19 cellular contexts compared by ENCODE assay signal in the genomic region with DNA sequence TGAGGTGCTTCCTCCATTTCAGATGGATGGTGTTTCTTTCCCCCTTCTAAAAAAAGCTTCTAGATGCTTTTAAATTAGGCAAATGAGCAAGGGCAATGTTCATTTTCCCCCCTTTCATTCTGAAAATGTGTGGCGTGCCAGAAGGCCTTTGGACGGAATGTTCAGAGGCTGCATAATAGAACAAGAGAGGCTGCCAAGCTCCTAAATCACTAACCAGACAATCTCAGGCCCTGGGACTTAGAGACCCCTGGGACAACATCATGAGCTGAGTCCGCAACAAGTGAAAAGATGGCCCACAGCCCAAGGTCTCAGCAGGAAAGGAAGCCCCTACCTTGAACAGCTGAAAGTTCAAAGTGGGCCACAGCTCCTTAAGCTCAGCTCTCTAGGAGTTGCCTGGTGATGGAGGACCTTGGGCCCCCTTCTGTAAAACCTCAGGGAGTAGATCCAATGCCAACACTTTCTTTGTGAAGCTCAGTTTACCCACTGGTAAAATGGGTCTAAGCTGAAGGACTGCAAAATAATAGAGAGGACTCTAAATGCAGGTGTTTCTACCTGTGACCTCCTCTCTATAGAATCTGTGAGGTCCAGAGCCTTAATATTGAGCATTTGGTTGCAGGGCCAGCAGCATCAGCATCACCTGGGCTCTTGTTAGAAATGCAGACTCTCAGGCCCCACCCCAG.
DNase-seq lines count a peak whose midpoint lies in the region; ATAC-seq, FAIRE-seq and TF ChIP-seq lines count a peak whose summit lies in the region.
"Had no signal": no experiment of that assay in that cellular context is flagged by ENCODE, and none has a peak within 500 bp of the region (broad histone marks: within the 10 kb centered on the region; RNA-seq: fewer than 3 reads in every experiment).

No MANE protein-coding gene starts in this region.

- no peak overlapping the region for H3K9ac ChIP-seq in endodermal cell (ENCODE audit: extremely low read depth, low read length, poor library complexity, severe bottlenecking)

- 77 to 86% methylated on average over 3 of the region's 3 CpGs for WGBS in body of pancreas, 2 donors
- WGBS in endodermal cell (ENCODE audit: insufficient coverage in 1 of 2, insufficient read length in 1 of 2), 2 experiments, result 88 to 89% methylated on average over 3 of the region's 3 CpGs

- H3K27me3 Mint-ChIP-seq in nephron progenitor cell (ENCODE audit: low read depth, poor library complexity) (peaks cover 2% of the 10 kb centered on the region), endodermal cell (ENCODE audit: insufficient read depth) (peaks cover 12% of the 10 kb centered on the region)
- H3K27me3 Mint-ChIP-seq: activated naive CD8-positive, alpha-beta T cell had no signal

- TF ChIP-seq POLR2A in body of pancreas (IDR thresholded peaks at IDR 0.05) (no peak), GM12892 (IDR thresholded peaks at IDR 0.05; ENCODE audit: low read depth, low read length) (no peak)

- H3K36me3 Mint-ChIP-seq in nephron progenitor cell (ENCODE audit: low read depth) (no peaks in the 10 kb centered on the region), endodermal cell (ENCODE audit: low read depth) (peaks cover 1% of the 10 kb centered on the region)
- H3K36me3 Mint-ChIP-seq: activated naive CD8-positive, alpha-beta T cell; IgD-negative memory B cell had no signal

- no peaks in the 10 kb centered on the region for H3K4me1 ChIP-seq in body of pancreas
- H3K4me1 ChIP-seq in right atrium auricular region, result peaks cover 0 to 59% of the 10 kb centered on the region in 2 donors
- H3K4me1 ChIP-seq in tibial artery, result peaks cover 4 to 68% (median 58%) of the 10 kb centered on the region in 4 donors
- H3K4me1 ChIP-seq in endodermal cell (ENCODE audit: control insufficient read depth, insufficient read depth, low read length), result peaks cover 7% of the 10 kb centered on the region

- H3K9me3 ChIP-seq in body of pancreas (no peaks in the 10 kb centered on the region), right atrium auricular region (peaks cover 0 to 15% of the 10 kb centered on the region in 2 donors), tibial artery (peaks cover 0 to 10% (median 0%) of the 10 kb centered on the region in 3 donors), endodermal cell (ENCODE audit: control insufficient read depth, low read length) (peaks cover 8% of the 10 kb centered on the region)

- H3K4me3 ChIP-seq in body of pancreas (no peak overlapping the region), right atrium auricular region (no peak overlapping the region), tibial artery (no peak overlapping the region), endodermal cell (ENCODE audit: low read length) (no peak overlapping the region)
- H3K4me3 ChIP-seq: GM23338 had no signal

- H3K9me3 Mint-ChIP-seq in nephron progenitor cell (peaks cover 5% of the 10 kb centered on the region), endodermal cell (peaks cover 4% of the 10 kb centered on the region)

- H3K4me3 Mint-ChIP-seq in nephron progenitor cell (no peak overlapping the region), endodermal cell (no peak overlapping the region)
- H3K4me3 Mint-ChIP-seq: activated naive CD8-positive, alpha-beta T cell; GM23338; IgD-negative memory B cell had no signal

- peak; percentile 37 for ATAC-seq in body of pancreas
- ATAC-seq in HG03354 (IDR thresholded peaks at IDR 0.05; ENCODE audit: poor library complexity, severe bottlenecking, unreplicated experiment), result no peak
- ATAC-seq: GM23338, Panc1 had no signal

- intact Hi-C loops in body of pancreas (cut with DNase I) (no loop called here), tibial artery (cut with DNase I; ENCODE audit: low total_unique reads) (loop anchor here (5.0 kb wide), 2 partner anchors 234 to 1249 kb away; no protein-coding TSS in a partner anchor)

- H3K27ac ChIP-seq in body of pancreas (peak overlapping the region in 2 of 4 donors; percentile 48 to 65), right atrium auricular region (peak overlapping the region; percentile 85 to 87), tibial artery (peak overlapping the region; percentile 89 to 91), endodermal cell (ENCODE audit: low read depth, low read length) (no peak overlapping the region)

- peak in 3 of 4 donors; percentile 22 to 47 (median 34) for DNase-seq in body of pancreas
- DNase-seq in right atrium auricular region (ENCODE audit: low spot score), result no peak
- DNase-seq in nephron progenitor cell, result no peak
- DNase-seq in tibial artery, result peak; percentile 78 to 82
- no peak for DNase-seq in endodermal cell
- no peak for DNase-seq in GM12892 (ENCODE audit: insufficient read length)
- no peak for DNase-seq in activated CD8-positive, alpha-beta memory T cell treated with anti-CD3 and anti-CD28 coated beads, Interleukin-2, amount 50 U/mL, for 4 hours
- DNase-seq: activated CD4-positive, CD25-positive, alpha-beta regulatory T cell; NCI-H446; stimulated activated CD4-positive, alpha-beta T cell treated with anti-CD3 and anti-CD28 coated beads, Interleukin-4, amount 100 ng/mL, for 24 hours; stimulated activated naive CD4-positive, alpha-beta T cell; T-helper 1 cell had no signal

- TF ChIP-seq CTCF in body of pancreas (IDR thresholded peaks at IDR 0.05), result no peak
- no peak for TF ChIP-seq CTCF in right atrium auricular region (IDR thresholded peaks at IDR 0.05)
- TF ChIP-seq CTCF in nephron progenitor cell (IDR thresholded peaks at IDR 0.05), result no peak
- TF ChIP-seq CTCF in tibial artery (IDR thresholded peaks at IDR 0.05), result no peak
- no peak for TF ChIP-seq CTCF in endodermal cell (conservative IDR thresholded peaks at IDR 0.05)

- H3K36me3 ChIP-seq in body of pancreas (replicated peaks in 1 of 2; ENCODE audit: insufficient read depth in 1 of 2, low read depth in 2 of 2) (no peaks in the 10 kb centered on the region), right atrium auricular region (no peaks in the 10 kb centered on the region), tibial artery (no peaks in the 10 kb centered on the region), endodermal cell (ENCODE audit: control insufficient read depth, insufficient read depth, low read length) (no peaks in the 10 kb centered on the region)

- H3K27me3 ChIP-seq in body of pancreas (no peaks in the 10 kb centered on the region), right atrium auricular region (no peaks in the 10 kb centered on the region), tibial artery (no peaks in the 10 kb centered on the region), endodermal cell (ENCODE audit: control insufficient read depth, insufficient read depth, low read length, poor library complexity, severe bottlenecking) (no peaks in the 10 kb centered on the region)

- H3K27ac Mint-ChIP-seq in nephron progenitor cell (peak overlapping the region; percentile 28), endodermal cell (no peak overlapping the region)
- H3K27ac Mint-ChIP-seq: activated naive CD8-positive, alpha-beta T cell; GM23338; IgD-negative memory B cell had no signal

- FAIRE-seq in GM12892 (lab: Jason Lieb, UNC), result no peak
- FAIRE-seq: colon, D721Med had no signal

- H3K4me1 Mint-ChIP-seq in nephron progenitor cell (peaks cover 40% of the 10 kb centered on the region), endodermal cell (peaks cover 16% of the 10 kb centered on the region)
- H3K4me1 Mint-ChIP-seq: IgD-negative memory B cell had no signal

Comparison
In these comparisons a context has a peak if more than half of its experiments do, and no peak if none do; other contexts are left out.
1. DNase-seq: peak in body of pancreas (3 of 4) and tibial artery (2 of 2); none in right atrium auricular region (single experiment), nephron progenitor cell (single experiment), endodermal cell (single experiment), GM12892 (single experiment) and activated CD8-positive, alpha-beta memory T cell treated with anti-CD3 and anti-CD28 coated beads, Interleukin-2, amount 50 U/mL, for 4 hours (single experiment).